21 cellular contexts compared by ENCODE assay signal in the genomic region with DNA sequence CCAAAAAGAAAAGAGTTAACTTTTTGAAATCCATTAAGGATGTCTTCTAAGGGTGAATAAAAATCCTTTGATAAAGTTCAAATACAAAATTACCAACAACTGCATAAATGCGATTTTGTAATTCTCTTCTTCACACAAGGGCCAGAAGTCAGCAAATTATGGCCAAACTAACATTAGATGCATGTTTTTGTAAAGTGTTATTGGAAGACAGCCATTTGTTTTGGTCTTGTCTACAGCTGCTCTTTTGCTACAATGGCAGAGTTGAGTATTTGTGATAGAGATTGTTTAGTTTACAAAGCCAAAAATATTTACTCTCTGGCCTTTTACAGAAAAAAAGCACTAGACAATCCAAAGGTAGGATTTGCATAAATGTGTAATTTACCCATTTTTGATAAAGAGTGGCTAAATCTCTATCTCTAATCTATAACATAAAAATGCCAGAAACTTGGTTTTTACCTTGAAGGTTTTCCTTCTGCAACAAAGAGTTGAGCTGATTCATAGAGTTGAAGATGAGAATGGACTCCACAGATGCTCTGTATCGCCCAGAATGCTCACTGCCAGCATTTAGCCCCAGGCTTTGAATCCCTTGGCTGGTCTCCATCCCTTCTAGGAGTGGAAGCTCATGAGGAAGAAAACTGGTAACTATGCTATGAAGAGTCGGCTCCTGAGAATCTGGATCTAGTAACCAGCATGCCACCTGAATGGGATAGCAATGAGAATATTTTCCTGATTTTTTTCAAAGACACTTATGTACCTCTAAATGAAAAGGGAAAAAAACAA.
A peak's percentile ranks its signal among the peaks of the same experiment; 100 is the strongest.
DNase-seq lines count a peak whose midpoint lies in the region; TF ChIP-seq lines count a peak whose summit lies in the region.
"Had no signal": no experiment of that assay in that cellular context is flagged by ENCODE, and none has a peak within 500 bp of the region (broad histone marks: within the 10 kb centered on the region; RNA-seq: fewer than 3 reads in every experiment).

No MANE protein-coding gene starts in this region.

- H4K20me1 ChIP-seq in PC-9 (ENCODE audit: insufficient read depth) = no peaks in the 10 kb centered on the region
- H4K20me1 ChIP-seq: BLaER1 treated with 17β-estradiol and CSF1 and Interleukin-3, amounts not matched to agents 10 nM and 100 nM had no signal

- H3K4me2 ChIP-seq in parathyroid adenoma (ENCODE audit: low read length) (no peak overlapping the region), PC-9 (no peak overlapping the region)
- H3K4me2 ChIP-seq: BLaER1 treated with 17β-estradiol and CSF1 and Interleukin-3, amounts not matched to agents 10 nM and 100 nM; hepatocyte had no signal

- H3K27me3 ChIP-seq in parathyroid adenoma (ENCODE audit: control insufficient read depth, insufficient read depth, low read length) = no peaks in the 10 kb centered on the region
- no peaks in the 10 kb centered on the region for H3K27me3 ChIP-seq in PC-9 (ENCODE audit: insufficient read depth, low read depth)
- H3K27me3 ChIP-seq: BLaER1 treated with 17β-estradiol and CSF1 and Interleukin-3, amounts not matched to agents 10 nM and 100 nM; hepatocyte had no signal

- no peak overlapping the region for H3K9ac ChIP-seq in parathyroid adenoma
- H3K9ac ChIP-seq: BLaER1 treated with 17β-estradiol and CSF1 and Interleukin-3, amounts not matched to agents 10 nM and 100 nM had no signal

- no TSS peak for BruUV-seq in PC-9 (replicated peaks; lab: Mats Ljungman, UMichigan)

- H3K9me2 ChIP-seq in PC-9 (ENCODE audit: insufficient read depth) = no peaks in the 10 kb centered on the region

- H3K79me2 ChIP-seq in parathyroid adenoma (no peaks in the 10 kb centered on the region), PC-9 (ENCODE audit: low read depth) (no peaks in the 10 kb centered on the region)
- H3K79me2 ChIP-seq: hepatocyte had no signal

- intact Hi-C loops in PC-9 (cut with micrococcal nuclease; ENCODE audit: unreplicated experiment) = no loop called here

- H2AFZ ChIP-seq in parathyroid adenoma (peak overlapping the region; percentile 8), PC-9 (no peak overlapping the region)
- H2AFZ ChIP-seq: hepatocyte had no signal

- H3K9me3 ChIP-seq in parathyroid adenoma (ENCODE audit: control insufficient read depth, low read length) = no peaks in the 10 kb centered on the region
- H3K9me3 ChIP-seq in PC-9 (ENCODE audit: insufficient read depth, low read depth) = no peaks in the 10 kb centered on the region
- H3K9me3 ChIP-seq: BLaER1 treated with 17β-estradiol and CSF1 and Interleukin-3, amounts not matched to agents 10 nM and 100 nM had no signal

- no peak overlapping the region for H3K4me3 ChIP-seq in parathyroid adenoma (ENCODE audit: low read depth, low read length)
- H3K4me3 ChIP-seq in PC-9 = no peak overlapping the region
- H3K4me3 ChIP-seq: BLaER1 treated with 17β-estradiol and CSF1 and Interleukin-3, amounts not matched to agents 10 nM and 100 nM; hepatocyte had no signal

- DNase-seq in GM04503 (ENCODE audit: low read depth) (peak; percentile 20), NCI-H446 treated with DMSO at 0.1 percent for 48 hours (lab: John Stamatoyannopoulos, UW) (peak; percentile 65), epithelial cell of prostate (ENCODE audit: low read depth, low spot score) (no peak), PC-9 (no peak), NCI-H1092 treated with DMSO at 0.1 percent for 48 hours (lab: John Stamatoyannopoulos, UW) (no peak), NCI-H2227 (lab: John Stamatoyannopoulos, UW; ENCODE audit: unreplicated experiment) (no peak)
- DNase-seq: activated CD4-positive, alpha-beta T cell treated with anti-CD3 and anti-CD28 coated beads for 36 hours; activated naive CD8-positive, alpha-beta T cell treated with anti-CD3 and anti-CD28 coated beads, Interleukin-2, amount 50 U/mL, for 24 hours; Calu3; caudate nucleus; effector CD8-positive, alpha-beta T cell; kidney; MM.1S; naive thymus-derived CD4-positive, alpha-beta T cell; NCI-H187; posterior cingulate gyrus; stimulated activated naive CD8-positive, alpha-beta T cell treated with anti-CD3 and anti-CD28 coated beads, Interleukin-15, amount 100 ng/mL, for 72 hours; SW 1271 had no signal

- CTCF ChIA-PET in PC-9 (lab: Charles Lee) = no interaction called here

- POLR2A ChIA-PET in PC-9 (lab: Charles Lee; ENCODE audit: unreplicated experiment) = no interaction called here

- H3K4me1 ChIP-seq in parathyroid adenoma (no peaks in the 10 kb centered on the region), PC-9 (replicated peaks; ENCODE audit: insufficient read depth) (0 out of 2 replicates have a peak, but pooled peaks cover 3% of the 10 kb centered on the region)

- H3K27ac ChIP-seq in epithelial cell of prostate (peak overlapping the region; percentile 66), parathyroid adenoma (no peak overlapping the region), PC-9 (no peak overlapping the region)
- H3K27ac ChIP-seq: BLaER1 treated with 17β-estradiol and CSF1 and Interleukin-3, amounts not matched to agents 10 nM and 100 nM; hepatocyte had no signal

- H3F3A ChIP-seq in PC-9 (ENCODE audit: insufficient read depth, low read depth) = no peaks in the 10 kb centered on the region

- TF ChIP-seq CTCF in parathyroid adenoma (IDR thresholded peaks at IDR 0.05) = no peak
- TF ChIP-seq CTCF in PC-9 (conservative IDR thresholded peaks at IDR 0.05) = no peak

- H3K36me3 ChIP-seq in parathyroid adenoma (ENCODE audit: control insufficient read depth, insufficient read depth, low read length) (no peaks in the 10 kb centered on the region), PC-9 (ENCODE audit: low read depth) (no peaks in the 10 kb centered on the region)

Comparison
In these comparisons a context has a peak if more than half of its experiments do, and no peak if none do; other contexts are left out.
1. DNase-seq: peak in GM04503 (single experiment) and NCI-H446 treated with DMSO at 0.1 percent for 48 hours (single experiment); none in epithelial cell of prostate (single experiment), PC-9 (0 of 2), NCI-H1092 treated with DMSO at 0.1 percent for 48 hours (single experiment) and NCI-H2227 (single experiment).